1 cellular context compared by ENCODE assay signal in the genomic region with DNA sequence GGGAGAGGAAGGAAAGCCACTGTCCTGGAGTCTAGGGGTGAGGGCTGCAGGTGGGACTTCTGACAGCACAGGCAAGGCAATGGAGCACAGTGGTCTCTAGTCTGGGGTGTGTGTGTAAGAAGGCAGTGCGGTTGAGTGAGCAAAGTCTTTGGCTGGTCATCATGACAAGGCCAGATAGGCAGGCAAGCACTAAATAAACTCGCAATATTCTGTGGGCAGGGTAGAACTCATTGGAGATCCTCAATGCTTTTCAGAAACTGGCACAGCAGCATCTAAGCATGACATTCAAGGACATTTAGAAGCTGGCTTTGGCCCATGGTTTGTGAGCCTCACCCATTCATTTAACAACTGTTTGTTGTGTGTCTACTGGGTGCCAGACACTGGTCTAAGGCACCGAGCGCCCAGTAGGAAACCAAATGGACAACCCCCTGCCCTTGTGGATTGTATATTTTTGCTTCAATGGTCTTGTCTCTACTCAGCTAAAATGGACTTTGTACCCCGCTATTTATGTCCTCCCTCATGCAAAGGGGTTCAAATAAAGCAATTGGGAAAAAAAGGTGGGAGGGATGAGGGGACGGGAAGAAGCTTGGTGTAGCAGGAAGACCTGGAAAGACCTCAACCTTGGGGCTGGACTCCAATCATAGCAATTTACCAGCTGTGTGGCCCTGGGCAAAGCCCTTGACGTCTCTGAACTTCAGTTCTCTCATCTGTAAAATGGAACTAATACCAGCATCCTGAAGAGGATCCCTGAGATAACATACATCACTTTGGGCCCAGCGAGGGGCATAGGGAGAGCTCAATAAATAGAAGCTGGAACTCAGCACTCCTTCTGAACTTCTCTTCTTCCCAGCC.
TF ChIP-seq lines count a peak whose summit lies in the region.

No MANE protein-coding gene starts in this region.

TF ChIP-seq in GM23338, 12 proteins besides CTCF, POLR2A, EP300 and RAD21 (continued from another document):
- TF ChIP-seq, protein P1, sequence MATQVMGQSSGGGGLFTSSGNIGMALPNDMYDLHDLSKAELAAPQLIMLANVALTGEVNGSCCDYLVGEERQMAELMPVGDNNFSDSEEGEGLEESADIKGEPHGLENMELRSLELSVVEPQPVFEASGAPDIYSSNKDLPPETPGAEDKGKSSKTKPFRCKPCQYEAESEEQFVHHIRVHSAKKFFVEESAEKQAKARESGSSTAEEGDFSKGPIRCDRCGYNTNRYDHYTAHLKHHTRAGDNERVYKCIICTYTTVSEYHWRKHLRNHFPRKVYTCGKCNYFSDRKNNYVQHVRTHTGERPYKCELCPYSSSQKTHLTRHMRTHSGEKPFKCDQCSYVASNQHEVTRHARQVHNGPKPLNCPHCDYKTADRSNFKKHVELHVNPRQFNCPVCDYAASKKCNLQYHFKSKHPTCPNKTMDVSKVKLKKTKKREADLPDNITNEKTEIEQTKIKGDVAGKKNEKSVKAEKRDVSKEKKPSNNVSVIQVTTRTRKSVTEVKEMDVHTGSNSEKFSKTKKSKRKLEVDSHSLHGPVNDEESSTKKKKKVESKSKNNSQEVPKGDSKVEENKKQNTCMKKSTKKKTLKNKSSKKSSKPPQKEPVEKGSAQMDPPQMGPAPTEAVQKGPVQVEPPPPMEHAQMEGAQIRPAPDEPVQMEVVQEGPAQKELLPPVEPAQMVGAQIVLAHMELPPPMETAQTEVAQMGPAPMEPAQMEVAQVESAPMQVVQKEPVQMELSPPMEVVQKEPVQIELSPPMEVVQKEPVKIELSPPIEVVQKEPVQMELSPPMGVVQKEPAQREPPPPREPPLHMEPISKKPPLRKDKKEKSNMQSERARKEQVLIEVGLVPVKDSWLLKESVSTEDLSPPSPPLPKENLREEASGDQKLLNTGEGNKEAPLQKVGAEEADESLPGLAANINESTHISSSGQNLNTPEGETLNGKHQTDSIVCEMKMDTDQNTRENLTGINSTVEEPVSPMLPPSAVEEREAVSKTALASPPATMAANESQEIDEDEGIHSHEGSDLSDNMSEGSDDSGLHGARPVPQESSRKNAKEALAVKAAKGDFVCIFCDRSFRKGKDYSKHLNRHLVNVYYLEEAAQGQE (IDR thresholded peaks at IDR 0.05; ENCODE audit: unreplicated experiment) = no peak
- TF ChIP-seq STAT1 (IDR thresholded peaks at IDR 0.05; ENCODE audit: unreplicated experiment) (no peak), JUNB (IDR thresholded peaks at IDR 0.05; ENCODE audit: unreplicated experiment) (no peak), ZNF114 (CRISPR knock-in tag; IDR thresholded peaks at IDR 0.05) (no peak)
- TF ChIP-seq, protein P2, sequence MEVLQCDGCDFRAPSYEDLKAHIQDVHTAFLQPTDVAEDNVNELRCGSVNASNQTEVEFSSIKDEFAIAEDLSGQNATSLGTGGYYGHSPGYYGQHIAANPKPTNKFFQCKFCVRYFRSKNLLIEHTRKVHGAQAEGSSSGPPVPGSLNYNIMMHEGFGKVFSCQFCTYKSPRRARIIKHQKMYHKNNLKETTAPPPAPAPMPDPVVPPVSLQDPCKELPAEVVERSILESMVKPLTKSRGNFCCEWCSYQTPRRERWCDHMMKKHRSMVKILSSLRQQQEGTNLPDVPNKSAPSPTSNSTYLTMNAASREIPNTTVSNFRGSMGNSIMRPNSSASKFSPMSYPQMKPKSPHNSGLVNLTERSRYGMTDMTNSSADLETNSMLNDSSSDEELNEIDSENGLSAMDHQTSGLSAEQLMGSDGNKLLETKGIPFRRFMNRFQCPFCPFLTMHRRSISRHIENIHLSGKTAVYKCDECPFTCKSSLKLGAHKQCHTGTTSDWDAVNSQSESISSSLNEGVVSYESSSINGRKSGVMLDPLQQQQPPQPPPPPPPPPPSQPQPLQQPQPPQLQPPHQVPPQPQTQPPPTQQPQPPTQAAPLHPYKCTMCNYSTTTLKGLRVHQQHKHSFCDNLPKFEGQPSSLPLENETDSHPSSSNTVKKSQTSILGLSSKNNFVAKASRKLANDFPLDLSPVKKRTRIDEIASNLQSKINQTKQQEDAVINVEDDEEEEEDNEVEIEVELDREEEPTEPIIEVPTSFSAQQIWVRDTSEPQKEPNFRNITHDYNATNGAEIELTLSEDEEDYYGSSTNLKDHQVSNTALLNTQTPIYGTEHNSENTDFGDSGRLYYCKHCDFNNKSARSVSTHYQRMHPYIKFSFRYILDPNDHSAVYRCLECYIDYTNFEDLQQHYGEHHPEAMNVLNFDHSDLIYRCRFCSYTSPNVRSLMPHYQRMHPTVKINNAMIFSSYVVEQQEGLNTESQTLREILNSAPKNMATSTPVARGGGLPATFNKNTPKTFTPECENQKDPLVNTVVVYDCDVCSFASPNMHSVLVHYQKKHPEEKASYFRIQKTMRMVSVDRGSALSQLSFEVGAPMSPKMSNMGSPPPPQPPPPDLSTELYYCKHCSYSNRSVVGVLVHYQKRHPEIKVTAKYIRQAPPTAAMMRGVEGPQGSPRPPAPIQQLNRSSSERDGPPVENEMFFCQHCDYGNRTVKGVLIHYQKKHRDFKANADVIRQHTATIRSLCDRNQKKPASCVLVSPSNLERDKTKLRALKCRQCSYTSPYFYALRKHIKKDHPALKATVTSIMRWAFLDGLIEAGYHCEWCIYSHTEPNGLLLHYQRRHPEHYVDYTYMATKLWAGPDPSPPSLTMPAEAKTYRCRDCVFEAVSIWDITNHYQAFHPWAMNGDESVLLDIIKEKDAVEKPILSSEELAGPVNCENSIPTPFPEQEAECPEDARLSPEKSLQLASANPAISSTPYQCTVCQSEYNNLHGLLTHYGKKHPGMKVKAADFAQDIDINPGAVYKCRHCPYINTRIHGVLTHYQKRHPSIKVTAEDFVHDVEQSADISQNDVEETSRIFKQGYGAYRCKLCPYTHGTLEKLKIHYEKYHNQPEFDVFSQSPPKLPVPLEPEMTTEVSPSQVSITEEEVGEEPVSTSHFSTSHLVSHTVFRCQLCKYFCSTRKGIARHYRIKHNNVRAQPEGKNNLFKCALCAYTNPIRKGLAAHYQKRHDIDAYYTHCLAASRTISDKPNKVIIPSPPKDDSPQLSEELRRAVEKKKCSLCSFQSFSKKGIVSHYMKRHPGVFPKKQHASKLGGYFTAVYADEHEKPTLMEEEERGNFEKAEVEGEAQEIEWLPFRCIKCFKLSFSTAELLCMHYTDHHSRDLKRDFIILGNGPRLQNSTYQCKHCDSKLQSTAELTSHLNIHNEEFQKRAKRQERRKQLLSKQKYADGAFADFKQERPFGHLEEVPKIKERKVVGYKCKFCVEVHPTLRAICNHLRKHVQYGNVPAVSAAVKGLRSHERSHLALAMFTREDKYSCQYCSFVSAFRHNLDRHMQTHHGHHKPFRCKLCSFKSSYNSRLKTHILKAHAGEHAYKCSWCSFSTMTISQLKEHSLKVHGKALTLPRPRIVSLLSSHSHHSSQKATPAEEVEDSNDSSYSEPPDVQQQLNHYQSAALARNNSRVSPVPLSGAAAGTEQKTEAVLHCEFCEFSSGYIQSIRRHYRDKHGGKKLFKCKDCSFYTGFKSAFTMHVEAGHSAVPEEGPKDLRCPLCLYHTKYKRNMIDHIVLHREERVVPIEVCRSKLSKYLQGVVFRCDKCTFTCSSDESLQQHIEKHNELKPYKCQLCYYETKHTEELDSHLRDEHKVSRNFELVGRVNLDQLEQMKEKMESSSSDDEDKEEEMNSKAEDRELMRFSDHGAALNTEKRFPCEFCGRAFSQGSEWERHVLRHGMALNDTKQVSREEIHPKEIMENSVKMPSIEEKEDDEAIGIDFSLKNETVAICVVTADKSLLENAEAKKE (CRISPR knock-in tag; IDR thresholded peaks at IDR 0.05) = no peak
TF ChIP-seq in GM23338: peak in this region for 0.
